In genomic region chr2:20651731-20652099, GRCh38 we compare ENCODE assay signal across 1 cellular context.
TF ChIP-seq lines count a peak whose summit lies in the region.

No MANE protein-coding gene starts in this region.

TF ChIP-seq in WTC11, 78 proteins besides CTCF, POLR2A, EP300 and RAD21 (continued from another document):
- TF ChIP-seq ZNF532 (CRISPR knock-in tag; IDR thresholded peaks at IDR 0.05; ENCODE audit: borderline replicate concordance) (no peak), USF2 (CRISPR knock-in tag; IDR thresholded peaks at IDR 0.05) (no peak), GABPB1 (CRISPR knock-in tag; IDR thresholded peaks at IDR 0.05) (no peak), CDX4 (CRISPR knock-in tag; IDR thresholded peaks at IDR 0.05; ENCODE audit: borderline replicate concordance) (no peak), E2F4 (CRISPR knock-in tag; IDR thresholded peaks at IDR 0.05; ENCODE audit: borderline replicate concordance, low read depth) (no peak), IRF2 (CRISPR knock-in tag; IDR thresholded peaks at IDR 0.05; ENCODE audit: borderline replicate concordance, low read depth) (no peak), ZNF671 (CRISPR knock-in tag; IDR thresholded peaks at IDR 0.05) (no peak), ATF3 (CRISPR knock-in tag; conservative IDR thresholded peaks at IDR 0.05) (no peak), MXD4 (CRISPR knock-in tag; IDR thresholded peaks at IDR 0.05; ENCODE audit: borderline replicate concordance) (no peak), AR (CRISPR knock-in tag; IDR thresholded peaks at IDR 0.05) (no peak), RORB (CRISPR knock-in tag; IDR thresholded peaks at IDR 0.05) (no peak)
